Comparison of ENCODE assay signal across 2 cellular contexts in genomic region chr6:41917528-41917927, GRCh38.
TF ChIP-seq lines count a peak whose summit lies in the region.

No MANE protein-coding gene starts in this region.

TF ChIP-seq in Ishikawa, 13 proteins besides CTCF, POLR2A, EP300 and RAD21:
- TF ChIP-seq MAX (IDR thresholded peaks at IDR 0.05), result no peak
- TF ChIP-seq TEAD4 (IDR thresholded peaks at IDR 0.05), result peak; percentile 81
- no peak for TF ChIP-seq REST (IDR thresholded peaks at IDR 0.05; ENCODE audit: low read depth)
- TF ChIP-seq USF1 (IDR thresholded peaks at IDR 0.05), result no peak
- TF ChIP-seq TCF12 (IDR thresholded peaks at IDR 0.05; ENCODE audit: low read depth), result no peak
- no peak for TF ChIP-seq CREB1 (IDR thresholded peaks at IDR 0.05; ENCODE audit: low read depth)
- no peak for TF ChIP-seq EGR1 (IDR thresholded peaks at IDR 0.05)

TF ChIP-seq in GM12878, 131 proteins besides CTCF, POLR2A, EP300 and RAD21:
- TF ChIP-seq NFIC (IDR thresholded peaks at IDR 0.05; ENCODE audit: low read depth, low read length), result 0 out of 2 replicates have a peak, but pooled peaks have one; percentile 32
- TF ChIP-seq NR2F1 (conservative IDR thresholded peaks at IDR 0.05), result no peak
- no peak for TF ChIP-seq E4F1 (IDR thresholded peaks at IDR 0.05; ENCODE audit: borderline replicate concordance, partially characterized antibody)
- 0 out of 2 replicates have a peak, but pooled peaks have one; percentile 12 for TF ChIP-seq PAX5 (IDR thresholded peaks at IDR 0.05; ENCODE audit: borderline replicate concordance, low read depth, low read length)
- TF ChIP-seq BACH1 (IDR thresholded peaks at IDR 0.05; ENCODE audit: borderline replicate concordance), result peak; percentile 96
- TF ChIP-seq JUNB (IDR thresholded peaks at IDR 0.05), result peak; percentile 49
- no peak for TF ChIP-seq MXI1 (IDR thresholded peaks at IDR 0.05; ENCODE audit: low read depth, low read length)
